Comparison of ENCODE assay signal across 19 cellular contexts in genomic region chr12:107231269-107231668, GRCh38.
"Had no signal": no experiment of that assay in that cellular context is flagged by ENCODE, and none has a peak within 500 bp of the region (broad histone marks: within the 10 kb centered on the region; RNA-seq: fewer than 3 reads in every experiment).

No MANE protein-coding gene starts in this region.

- H3K27ac ChIP-seq: coronary artery, dorsolateral prefrontal cortex, esophagus muscularis mucosa, foreskin keratinocyte, gastroesophageal sphincter, heart right ventricle, left lung, lower lobe of right lung had no signal

- ATAC-seq: foreskin keratinocyte, gastroesophageal sphincter, heart right ventricle, left cardiac atrium, left lung, left ventricle myocardium superior, lower lobe of right lung, mucosa of descending colon had no signal

- H3K4me1 ChIP-seq: esophagus muscularis mucosa, foreskin keratinocyte, gastroesophageal sphincter, heart right ventricle, left lung, lower lobe of right lung had no signal

- H3K36me3 Mint-ChIP-seq: mesothelial cell of epicardium had no signal

- H3K27ac Mint-ChIP-seq: mesothelial cell of epicardium had no signal

- H3K9me3 Mint-ChIP-seq: mesothelial cell of epicardium had no signal

- H3K4me3 ChIP-seq: coronary artery, dorsolateral prefrontal cortex, esophagus muscularis mucosa, gastroesophageal sphincter, heart right ventricle, left lung, lower lobe of right lung, mucosa of descending colon had no signal

- H3K9me3 ChIP-seq: esophagus muscularis mucosa, gastroesophageal sphincter, heart right ventricle, left lung, lower lobe of right lung, mucosa of descending colon had no signal

- H3K4me3 Mint-ChIP-seq: mesothelial cell of epicardium had no signal

- H3K36me3 ChIP-seq: esophagus muscularis mucosa, gastroesophageal sphincter, heart right ventricle, left lung, lower lobe of right lung had no signal

- DNase-seq: dermis blood vessel endothelial cell; dorsolateral prefrontal cortex; effector CD4-positive, alpha-beta T cell; effector memory CD4-positive, alpha-beta T cell; foreskin keratinocyte; glutamatergic neuron; head of caudate nucleus; heart right ventricle; hippocampal formation; left cardiac atrium; left lung; left ventricle myocardium superior; lower lobe of right lung; mesenchymal stem cell; mucosa of descending colon had no signal
